In the genomic region with DNA sequence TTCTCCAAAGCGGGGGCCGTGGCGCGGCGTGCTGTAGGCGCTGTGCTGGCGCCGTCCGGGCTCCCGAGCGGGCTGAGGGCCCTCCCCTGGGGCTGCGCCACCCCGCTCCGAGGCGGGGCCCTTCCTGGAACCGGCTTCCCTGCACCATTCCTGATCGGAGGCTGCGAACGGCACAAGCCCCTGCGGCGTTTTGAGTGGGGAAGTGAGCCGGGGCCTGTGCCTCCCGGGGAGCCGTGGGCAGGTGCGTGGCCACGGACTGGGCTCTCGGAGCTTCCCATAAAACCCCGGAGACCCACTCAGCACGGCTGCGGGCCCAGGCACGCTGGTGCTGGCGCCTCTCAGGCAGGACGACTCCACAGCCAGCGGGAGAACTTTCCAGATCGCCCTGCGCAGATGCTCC, we compare ENCODE assay signal across 13 cellular contexts.
DNase-seq lines count a peak whose midpoint lies in the region; ATAC-seq and TF ChIP-seq lines count a peak whose summit lies in the region.
"Had no signal": no experiment of that assay in that cellular context is flagged by ENCODE, and none has a peak within 500 bp of the region (broad histone marks: within the 10 kb centered on the region; RNA-seq: fewer than 3 reads in every experiment).

No MANE protein-coding gene starts in this region.

- no peak overlapping the region for H3K4me2 ChIP-seq in smooth muscle cell

- TF ChIP-seq CTCF in WTC11 (IDR thresholded peaks at IDR 0.05): no peak
- no peak for TF ChIP-seq CTCF in right atrium auricular region (IDR thresholded peaks at IDR 0.05)
- TF ChIP-seq CTCF in smooth muscle cell (IDR thresholded peaks at IDR 0.05; ENCODE audit: borderline replicate concordance, insufficient read depth, poor library complexity, severe bottlenecking): no peak

- H2AFZ ChIP-seq in smooth muscle cell (ENCODE audit: low read depth): no peak overlapping the region

- WGBS in smooth muscle cell (ENCODE audit: low lambda C conversion rate): 88% methylated on average over 32 of the region's 36 CpGs

- H3K9me3 ChIP-seq in right atrium auricular region (no peaks in the 10 kb centered on the region), smooth muscle cell (replicated peaks; ENCODE audit: low read depth) (no peaks in the 10 kb centered on the region)
- H3K9me3 ChIP-seq: psoas muscle had no signal

- H3K27ac ChIP-seq in right atrium auricular region: no peak overlapping the region
- no peak overlapping the region for H3K27ac ChIP-seq in smooth muscle cell (ENCODE audit: low read depth)
- H3K27ac ChIP-seq: psoas muscle had no signal

- no peak overlapping the region for H3K9ac ChIP-seq in smooth muscle cell (ENCODE audit: low read depth)

- H3K4me1 Mint-ChIP-seq in activated CD4-positive, alpha-beta T cell treated with anti-CD3 and anti-CD28 coated beads, Interleukin-2, amount 10 ng/mL, durations not matched to agents 7 days and 5 days: peaks cover 18% of the 10 kb centered on the region
- no peaks in the 10 kb centered on the region for H3K4me1 Mint-ChIP-seq in WTC11
- no peaks in the 10 kb centered on the region for H3K4me1 Mint-ChIP-seq in stimulated activated memory B cell treated with anti-CD40 and anti-IgM and Interleukin-4, amounts not matched to agents 10 μg/mL and 1 μg/mL and 100 μg/mL, for 72 hours

- H3K27ac Mint-ChIP-seq in activated CD4-positive, alpha-beta T cell treated with anti-CD3 and anti-CD28 coated beads, Interleukin-2, amount 10 ng/mL, durations not matched to agents 7 days and 5 days: no peak overlapping the region
- H3K27ac Mint-ChIP-seq in WTC11: no peak overlapping the region
- no peak overlapping the region for H3K27ac Mint-ChIP-seq in stimulated activated memory B cell treated with anti-CD40 and anti-IgM and Interleukin-4, amounts not matched to agents 10 μg/mL and 1 μg/mL and 100 μg/mL, for 72 hours

- CTCF ChIA-PET in activated CD4-positive, alpha-beta T cell treated with anti-CD3 and anti-CD28 coated beads, Interleukin-2, amount 10 ng/mL, durations not matched to agents 7 days and 5 days (lab: Charles Lee): interaction anchor here (0.7 to 1.3 kb wide), 2 partner anchors 135 to 157 kb away, joined by 3 to 5 read pairs; no protein-coding TSS in a partner anchor
- CTCF ChIA-PET in WTC11 (lab: Charles Lee): interaction anchor here (0.7 to 2.8 kb wide), 7 partner anchors 10 to 449 kb away, joined by 3 to 22 read pairs (median 5); a partner anchor contains a TSS

- H3K4me3 Mint-ChIP-seq in activated CD4-positive, alpha-beta T cell treated with anti-CD3 and anti-CD28 coated beads, Interleukin-2, amount 10 ng/mL, durations not matched to agents 7 days and 5 days: peak overlapping the region; percentile 43
- peak overlapping the region; percentile 65 for H3K4me3 Mint-ChIP-seq in WTC11
- H3K4me3 Mint-ChIP-seq in stimulated activated memory B cell treated with anti-CD40 and anti-IgM and Interleukin-4, amounts not matched to agents 10 μg/mL and 1 μg/mL and 100 μg/mL, for 72 hours: no peak overlapping the region

- H3K4me1 ChIP-seq in right atrium auricular region (peaks cover 0 to 4% of the 10 kb centered on the region in 2 donors), smooth muscle cell (ENCODE audit: low read depth) (no peaks in the 10 kb centered on the region)
- H3K4me1 ChIP-seq: psoas muscle had no signal

- peak overlapping the region in 1 of 2 donors; percentile 32 for H3K4me3 ChIP-seq in right atrium auricular region
- H3K4me3 ChIP-seq in smooth muscle cell: no peak overlapping the region
- H3K4me3 ChIP-seq: K562, psoas muscle had no signal

- H3K27me3 ChIP-seq in right atrium auricular region (no peaks in the 10 kb centered on the region), smooth muscle cell (ENCODE audit: low read depth) (no peaks in the 10 kb centered on the region)

- H3K36me3 ChIP-seq in right atrium auricular region: no peaks in the 10 kb centered on the region
- no peaks in the 10 kb centered on the region for H3K36me3 ChIP-seq in smooth muscle cell (ENCODE audit: low read depth)

- H4K20me1 ChIP-seq in smooth muscle cell (ENCODE audit: low read depth): no peaks in the 10 kb centered on the region

- peak; percentile 74 for ATAC-seq in WTC11
- peak; percentile 49 for ATAC-seq in stimulated activated memory B cell treated with anti-CD40 and anti-IgM and Interleukin-4, amounts not matched to agents 10 μg/mL and 1 μg/mL and 100 μg/mL, for 72 hours
- ATAC-seq: K562 had no signal

- POLR2A ChIA-PET in activated CD4-positive, alpha-beta T cell treated with anti-CD3 and anti-CD28 coated beads, Interleukin-2, amount 10 ng/mL, durations not matched to agents 7 days and 5 days (lab: Charles Lee): no interaction called here
- POLR2A ChIA-PET in WTC11 (lab: Charles Lee): interaction anchor here (1.1 to 3.4 kb wide), 3 partner anchors 11 to 106 kb away, joined by 3 to 20 read pairs (median 9); a partner anchor contains a TSS

- peaks cover 5% of the 10 kb centered on the region for H3K9me3 Mint-ChIP-seq in activated CD4-positive, alpha-beta T cell treated with anti-CD3 and anti-CD28 coated beads, Interleukin-2, amount 10 ng/mL, durations not matched to agents 7 days and 5 days
- peaks cover 7% of the 10 kb centered on the region for H3K9me3 Mint-ChIP-seq in WTC11
- no peaks in the 10 kb centered on the region for H3K9me3 Mint-ChIP-seq in stimulated activated memory B cell treated with anti-CD40 and anti-IgM and Interleukin-4, amounts not matched to agents 10 μg/mL and 1 μg/mL and 100 μg/mL, for 72 hours

- no peaks in the 10 kb centered on the region for H3K27me3 Mint-ChIP-seq in activated CD4-positive, alpha-beta T cell treated with anti-CD3 and anti-CD28 coated beads, Interleukin-2, amount 10 ng/mL, durations not matched to agents 7 days and 5 days
- peaks cover 48% of the 10 kb centered on the region for H3K27me3 Mint-ChIP-seq in WTC11 (ENCODE audit: low read depth)
- H3K27me3 Mint-ChIP-seq in stimulated activated memory B cell treated with anti-CD40 and anti-IgM and Interleukin-4, amounts not matched to agents 10 μg/mL and 1 μg/mL and 100 μg/mL, for 72 hours: no peaks in the 10 kb centered on the region

- H3K79me2 ChIP-seq in smooth muscle cell (ENCODE audit: low read depth): no peaks in the 10 kb centered on the region

- no peak for DNase-seq in activated CD4-positive, alpha-beta T cell treated with anti-CD3 and anti-CD28 coated beads, Interleukin-2, amount 10 ng/mL, durations not matched to agents 7 days and 5 days
- no peak for DNase-seq in activated CD4-positive, alpha-beta T cell treated with anti-CD3 and anti-CD28 coated beads, Interleukin-2, amount 50 U/mL, for 1 hour
- peak; percentile 53 for DNase-seq in WTC11 (ENCODE audit: low spot score)
- peak; percentile 13 for DNase-seq in right atrium auricular region (ENCODE audit: low spot score)
- DNase-seq in NCI-H2227 treated with DMSO at 0.1 percent for 48 hours (lab: John Stamatoyannopoulos, UW): no peak
- no peak for DNase-seq in activated gamma-delta T cell (lab: John Stamatoyannopoulos, UW)
- no peak for DNase-seq in smooth muscle cell (lab: John Stamatoyannopoulos, UW; ENCODE audit: unreplicated experiment)
- DNase-seq: activated naive CD4-positive, alpha-beta T cell treated with Interleukin-2 at 50 U/mL for 16 hours; cortex of kidney; NCI-H187 had no signal

- H3F3A ChIP-seq in smooth muscle cell (ENCODE audit: low read depth): no peaks in the 10 kb centered on the region

- H3K36me3 Mint-ChIP-seq in activated CD4-positive, alpha-beta T cell treated with anti-CD3 and anti-CD28 coated beads, Interleukin-2, amount 10 ng/mL, durations not matched to agents 7 days and 5 days (ENCODE audit: low read depth): peaks cover 8% of the 10 kb centered on the region
- H3K36me3 Mint-ChIP-seq in WTC11: peaks cover 5% of the 10 kb centered on the region
- no peaks in the 10 kb centered on the region for H3K36me3 Mint-ChIP-seq in stimulated activated memory B cell treated with anti-CD40 and anti-IgM and Interleukin-4, amounts not matched to agents 10 μg/mL and 1 μg/mL and 100 μg/mL, for 72 hours

TF ChIP-seq in WTC11, 78 proteins besides CTCF, POLR2A, EP300 and RAD21 (continues in another document):
- TF ChIP-seq NFE2L1 (CRISPR knock-in tag; IDR thresholded peaks at IDR 0.05) (no peak), RELA (CRISPR knock-in tag; IDR thresholded peaks at IDR 0.05; ENCODE audit: borderline replicate concordance) (no peak)
- TF ChIP-seq, protein P1, sequence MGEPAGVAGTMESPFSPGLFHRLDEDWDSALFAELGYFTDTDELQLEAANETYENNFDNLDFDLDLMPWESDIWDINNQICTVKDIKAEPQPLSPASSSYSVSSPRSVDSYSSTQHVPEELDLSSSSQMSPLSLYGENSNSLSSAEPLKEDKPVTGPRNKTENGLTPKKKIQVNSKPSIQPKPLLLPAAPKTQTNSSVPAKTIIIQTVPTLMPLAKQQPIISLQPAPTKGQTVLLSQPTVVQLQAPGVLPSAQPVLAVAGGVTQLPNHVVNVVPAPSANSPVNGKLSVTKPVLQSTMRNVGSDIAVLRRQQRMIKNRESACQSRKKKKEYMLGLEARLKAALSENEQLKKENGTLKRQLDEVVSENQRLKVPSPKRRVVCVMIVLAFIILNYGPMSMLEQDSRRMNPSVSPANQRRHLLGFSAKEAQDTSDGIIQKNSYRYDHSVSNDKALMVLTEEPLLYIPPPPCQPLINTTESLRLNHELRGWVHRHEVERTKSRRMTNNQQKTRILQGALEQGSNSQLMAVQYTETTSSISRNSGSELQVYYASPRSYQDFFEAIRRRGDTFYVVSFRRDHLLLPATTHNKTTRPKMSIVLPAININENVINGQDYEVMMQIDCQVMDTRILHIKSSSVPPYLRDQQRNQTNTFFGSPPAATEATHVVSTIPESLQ (CRISPR knock-in tag; IDR thresholded peaks at IDR 0.05): no peak
- TF ChIP-seq, protein P2, sequence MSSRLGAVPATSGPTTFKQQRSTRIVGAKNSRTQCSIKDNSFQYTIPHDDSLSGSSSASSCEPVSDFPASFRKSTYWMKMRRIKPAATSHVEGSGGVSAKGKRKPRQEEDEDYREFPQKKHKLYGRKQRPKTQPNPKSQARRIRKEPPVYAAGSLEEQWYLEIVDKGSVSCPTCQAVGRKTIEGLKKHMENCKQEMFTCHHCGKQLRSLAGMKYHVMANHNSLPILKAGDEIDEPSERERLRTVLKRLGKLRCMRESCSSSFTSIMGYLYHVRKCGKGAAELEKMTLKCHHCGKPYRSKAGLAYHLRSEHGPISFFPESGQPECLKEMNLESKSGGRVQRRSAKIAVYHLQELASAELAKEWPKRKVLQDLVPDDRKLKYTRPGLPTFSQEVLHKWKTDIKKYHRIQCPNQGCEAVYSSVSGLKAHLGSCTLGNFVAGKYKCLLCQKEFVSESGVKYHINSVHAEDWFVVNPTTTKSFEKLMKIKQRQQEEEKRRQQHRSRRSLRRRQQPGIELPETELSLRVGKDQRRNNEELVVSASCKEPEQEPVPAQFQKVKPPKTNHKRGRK (CRISPR knock-in tag; IDR thresholded peaks at IDR 0.05; ENCODE audit: borderline replicate concordance): no peak
- TF ChIP-seq, protein P3, sequence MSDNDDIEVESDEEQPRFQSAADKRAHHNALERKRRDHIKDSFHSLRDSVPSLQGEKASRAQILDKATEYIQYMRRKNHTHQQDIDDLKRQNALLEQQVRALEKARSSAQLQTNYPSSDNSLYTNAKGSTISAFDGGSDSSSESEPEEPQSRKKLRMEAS (CRISPR knock-in tag; IDR thresholded peaks at IDR 0.05): peak; percentile 53

Comparison
In these comparisons a context has a peak if more than half of its experiments do, and no peak if none do; other contexts are left out.
1. DNase-seq: peak in WTC11 (single experiment) and right atrium auricular region (single experiment); none in activated CD4-positive, alpha-beta T cell treated with anti-CD3 and anti-CD28 coated beads, Interleukin-2, amount 10 ng/mL, durations not matched to agents 7 days and 5 days (single experiment), activated CD4-positive, alpha-beta T cell treated with anti-CD3 and anti-CD28 coated beads, Interleukin-2, amount 50 U/mL, for 1 hour (single experiment), NCI-H2227 treated with DMSO at 0.1 percent for 48 hours (single experiment), activated gamma-delta T cell (single experiment) and smooth muscle cell (single experiment).